In genomic region chr20:41023549-41023948, GRCh38 we compare ENCODE assay signal across 1 cellular context.
A peak's percentile ranks its signal among the peaks of the same experiment; 100 is the strongest.
TF ChIP-seq lines count a peak whose summit lies in the region.

No MANE protein-coding gene starts in this region.

TF ChIP-seq in K562, 482 proteins besides CTCF, POLR2A, EP300 and RAD21 (continued from another document and continues in another):
- TF ChIP-seq LARP7 (IDR thresholded peaks at IDR 0.05) (no peak), NRF1 (conservative IDR thresholded peaks at IDR 0.05 in 1 of 2, IDR thresholded peaks at IDR 0.05 in 1 of 2) (no peak), ELF2 (CRISPR knock-in tag; IDR thresholded peaks at IDR 0.05) (no peak), CCAR2 (IDR thresholded peaks at IDR 0.05; ENCODE audit: low read depth, low read length) (no peak), TCF15 (CRISPR knock-in tag; IDR thresholded peaks at IDR 0.05) (no peak), SIX5 (IDR thresholded peaks at IDR 0.05; ENCODE audit: borderline replicate concordance in 1 of 2, insufficient read depth in 1 of 2, low read depth in 1 of 2, low read length in 2 of 2) (no peak), PRDM10 (IDR thresholded peaks at IDR 0.05; ENCODE audit: partially characterized antibody) (no peak), ZEB2 (IDR thresholded peaks at IDR 0.05) (peak; percentile 82), ZBTB12 (CRISPR knock-in tag; IDR thresholded peaks at IDR 0.05) (no peak), RUNX1 (IDR thresholded peaks at IDR 0.05; ENCODE audit: low read depth) (no peak), ZBTB2 (IDR thresholded peaks at IDR 0.05) (no peak), CBFB (CRISPR knock-in tag; IDR thresholded peaks at IDR 0.05) (no peak), TRIM24 (IDR thresholded peaks at IDR 0.05) (peak; percentile 26 to 77; a peak in 3 of 4 replicates), HEY1 (CRISPR knock-in tag; IDR thresholded peaks at IDR 0.05; ENCODE audit: borderline replicate concordance) (no peak), SNRNP70 (optimal IDR thresholded peaks at IDR 0.05; ENCODE audit: low read depth, low read length) (no peak), E2F3 (CRISPR knock-in tag; IDR thresholded peaks at IDR 0.05) (no peak), RBM34 (IDR thresholded peaks at IDR 0.05; ENCODE audit: borderline replicate concordance, insufficient read depth, low read length) (no peak), NFE2 (IDR thresholded peaks at IDR 0.05; ENCODE audit: low read depth) (no peak), ZKSCAN1 (IDR thresholded peaks at IDR 0.05; ENCODE audit: low read depth, low read length) (no peak), ILK (tag; IDR thresholded peaks at IDR 0.05; ENCODE audit: borderline replicate concordance, low read depth) (no peak), CBX1 (IDR thresholded peaks at IDR 0.05; ENCODE audit: low read depth) (no peak), TRIM28 (IDR thresholded peaks at IDR 0.05) (no peak), KLF10 (CRISPR knock-in tag; IDR thresholded peaks at IDR 0.05) (no peak), ZNF174 (CRISPR knock-in tag; IDR thresholded peaks at IDR 0.05) (no peak), ZNF77 (CRISPR knock-in tag; IDR thresholded peaks at IDR 0.05) (no peak), ZBTB17 (CRISPR knock-in tag; IDR thresholded peaks at IDR 0.05) (no peak), CTBP1 (IDR thresholded peaks at IDR 0.05; ENCODE audit: borderline replicate concordance) (peak; percentile 69; the same call in 1 of the 2 replicates), ZNF398 (CRISPR knock-in tag; IDR thresholded peaks at IDR 0.05) (no peak), CREB5 (CRISPR knock-in tag; IDR thresholded peaks at IDR 0.05) (no peak), MXI1 (IDR thresholded peaks at IDR 0.05; ENCODE audit: low read depth, low read length) (no peak), ZBTB49 (CRISPR knock-in tag; IDR thresholded peaks at IDR 0.05; ENCODE audit: borderline replicate concordance) (no peak), ZNF408 (CRISPR knock-in tag; IDR thresholded peaks at IDR 0.05; ENCODE audit: low read depth) (no peak), CEBPG (CRISPR knock-in tag; IDR thresholded peaks at IDR 0.05) (no peak), CEBPG (tag; conservative IDR thresholded peaks at IDR 0.05 in 1 of 2, IDR thresholded peaks at IDR 0.05 in 1 of 2) (no peak), BRD4 (IDR thresholded peaks at IDR 0.05) (no peak), GABPB2 (CRISPR knock-in tag; conservative IDR thresholded peaks at IDR 0.05) (no peak), THRA (IDR thresholded peaks at IDR 0.05) (no peak), MTA3 (IDR thresholded peaks at IDR 0.05; ENCODE audit: borderline replicate concordance) (no peak), SOX6 (IDR thresholded peaks at IDR 0.05) (0 out of 2 replicates have a peak, but pooled peaks have one; percentile 11), CGGBP1 (CRISPR knock-in tag; IDR thresholded peaks at IDR 0.05) (no peak), ZNF253 (CRISPR knock-in tag; conservative IDR thresholded peaks at IDR 0.05) (no peak), PTBP1 (IDR thresholded peaks at IDR 0.05; ENCODE audit: low read depth, low read length) (no peak)
- TF ChIP-seq, protein P1, sequence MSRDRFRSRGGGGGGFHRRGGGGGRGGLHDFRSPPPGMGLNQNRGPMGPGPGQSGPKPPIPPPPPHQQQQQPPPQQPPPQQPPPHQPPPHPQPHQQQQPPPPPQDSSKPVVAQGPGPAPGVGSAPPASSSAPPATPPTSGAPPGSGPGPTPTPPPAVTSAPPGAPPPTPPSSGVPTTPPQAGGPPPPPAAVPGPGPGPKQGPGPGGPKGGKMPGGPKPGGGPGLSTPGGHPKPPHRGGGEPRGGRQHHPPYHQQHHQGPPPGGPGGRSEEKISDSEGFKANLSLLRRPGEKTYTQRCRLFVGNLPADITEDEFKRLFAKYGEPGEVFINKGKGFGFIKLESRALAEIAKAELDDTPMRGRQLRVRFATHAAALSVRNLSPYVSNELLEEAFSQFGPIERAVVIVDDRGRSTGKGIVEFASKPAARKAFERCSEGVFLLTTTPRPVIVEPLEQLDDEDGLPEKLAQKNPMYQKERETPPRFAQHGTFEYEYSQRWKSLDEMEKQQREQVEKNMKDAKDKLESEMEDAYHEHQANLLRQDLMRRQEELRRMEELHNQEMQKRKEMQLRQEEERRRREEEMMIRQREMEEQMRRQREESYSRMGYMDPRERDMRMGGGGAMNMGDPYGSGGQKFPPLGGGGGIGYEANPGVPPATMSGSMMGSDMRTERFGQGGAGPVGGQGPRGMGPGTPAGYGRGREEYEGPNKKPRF (IDR thresholded peaks at IDR 0.05; ENCODE audit: low read depth, low read length), result no peak
- TF ChIP-seq, protein P2, sequence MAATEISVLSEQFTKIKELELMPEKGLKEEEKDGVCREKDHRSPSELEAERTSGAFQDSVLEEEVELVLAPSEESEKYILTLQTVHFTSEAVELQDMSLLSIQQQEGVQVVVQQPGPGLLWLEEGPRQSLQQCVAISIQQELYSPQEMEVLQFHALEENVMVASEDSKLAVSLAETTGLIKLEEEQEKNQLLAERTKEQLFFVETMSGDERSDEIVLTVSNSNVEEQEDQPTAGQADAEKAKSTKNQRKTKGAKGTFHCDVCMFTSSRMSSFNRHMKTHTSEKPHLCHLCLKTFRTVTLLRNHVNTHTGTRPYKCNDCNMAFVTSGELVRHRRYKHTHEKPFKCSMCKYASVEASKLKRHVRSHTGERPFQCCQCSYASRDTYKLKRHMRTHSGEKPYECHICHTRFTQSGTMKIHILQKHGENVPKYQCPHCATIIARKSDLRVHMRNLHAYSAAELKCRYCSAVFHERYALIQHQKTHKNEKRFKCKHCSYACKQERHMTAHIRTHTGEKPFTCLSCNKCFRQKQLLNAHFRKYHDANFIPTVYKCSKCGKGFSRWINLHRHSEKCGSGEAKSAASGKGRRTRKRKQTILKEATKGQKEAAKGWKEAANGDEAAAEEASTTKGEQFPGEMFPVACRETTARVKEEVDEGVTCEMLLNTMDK (IDR thresholded peaks at IDR 0.05; ENCODE audit: borderline replicate concordance, insufficient read depth, low read depth, low read length, poor library complexity, severe bottlenecking), result no peak
- TF ChIP-seq, protein P3, sequence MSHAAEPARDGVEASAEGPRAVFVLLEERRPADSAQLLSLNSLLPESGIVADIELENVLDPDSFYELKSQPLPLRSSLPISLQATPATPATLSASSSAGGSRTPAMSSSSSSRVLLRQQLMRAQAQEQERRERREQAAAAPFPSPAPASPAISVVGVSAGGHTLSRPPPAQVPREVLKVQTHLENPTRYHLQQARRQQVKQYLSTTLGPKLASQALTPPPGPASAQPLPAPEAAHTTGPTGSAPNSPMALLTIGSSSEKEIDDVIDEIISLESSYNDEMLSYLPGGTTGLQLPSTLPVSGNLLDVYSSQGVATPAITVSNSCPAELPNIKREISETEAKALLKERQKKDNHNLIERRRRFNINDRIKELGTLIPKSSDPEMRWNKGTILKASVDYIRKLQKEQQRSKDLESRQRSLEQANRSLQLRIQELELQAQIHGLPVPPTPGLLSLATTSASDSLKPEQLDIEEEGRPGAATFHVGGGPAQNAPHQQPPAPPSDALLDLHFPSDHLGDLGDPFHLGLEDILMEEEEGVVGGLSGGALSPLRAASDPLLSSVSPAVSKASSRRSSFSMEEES (CRISPR knock-in tag; IDR thresholded peaks at IDR 0.05), result no peak
